ENCODE assay signal across 8 cellular contexts in the genomic region with DNA sequence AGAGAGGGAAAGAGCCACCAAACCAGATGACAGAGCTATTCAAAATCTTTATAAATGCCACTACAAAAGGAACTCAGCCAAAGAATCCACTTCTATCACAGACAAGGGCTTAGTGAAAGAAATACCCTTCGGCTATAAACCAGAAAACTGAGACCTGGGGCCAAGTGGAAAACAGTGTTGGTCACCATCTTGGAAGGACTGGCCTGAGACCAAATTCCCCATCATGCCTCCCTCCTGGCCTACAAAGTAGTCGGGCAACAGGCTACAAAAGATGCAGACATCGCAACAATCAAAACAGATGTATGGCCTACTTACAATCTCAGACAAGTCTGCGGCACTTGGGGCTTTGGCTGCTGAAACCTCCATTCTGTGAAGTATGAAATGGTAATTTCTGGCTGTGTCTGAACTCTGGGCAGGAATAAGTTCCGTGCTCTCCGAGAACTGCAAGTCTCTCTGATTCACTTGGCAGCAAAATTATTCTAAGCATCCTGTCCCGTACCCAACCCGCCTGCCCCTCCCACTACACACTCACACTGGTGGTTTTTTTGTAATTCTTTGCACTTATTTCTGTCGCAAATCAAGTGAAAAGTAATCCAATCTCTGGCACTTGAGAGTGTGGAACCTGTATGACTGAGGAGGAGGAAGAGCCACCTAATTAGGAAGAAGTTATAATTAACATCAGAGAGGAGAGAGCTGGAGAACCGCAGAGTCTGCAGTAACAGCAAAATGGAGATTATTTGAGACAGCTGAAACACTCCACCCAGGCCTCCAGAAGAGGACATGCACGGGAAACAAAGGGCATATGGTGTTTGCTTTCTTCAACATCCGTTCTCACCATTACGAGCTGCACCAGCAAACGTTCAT.
DNase-seq lines count a peak whose midpoint lies in the region; ATAC-seq and TF ChIP-seq lines count a peak whose summit lies in the region.

No MANE protein-coding gene starts in this region.

- H3K36me3 Mint-ChIP-seq in T-cell, result peaks cover 8% of the 10 kb centered on the region
- H3K36me3 Mint-ChIP-seq in Calu3 (ENCODE audit: insufficient read depth, unreplicated experiment), result peaks cover 4% of the 10 kb centered on the region

- H3K9me3 Mint-ChIP-seq in T-cell, result no peaks in the 10 kb centered on the region
- H3K9me3 Mint-ChIP-seq in Calu3 (ENCODE audit: low read depth, unreplicated experiment), result no peaks in the 10 kb centered on the region

- no peak for TF ChIP-seq CTCF in GM12875 (IDR thresholded peaks at IDR 0.05; ENCODE audit: borderline replicate concordance, insufficient read depth, low read depth, low read length)
- TF ChIP-seq CTCF in coronary artery (IDR thresholded peaks at IDR 0.05), result no peak
- no peak for TF ChIP-seq CTCF in Calu3 (IDR thresholded peaks at IDR 0.05; ENCODE audit: unreplicated experiment)

- DNase-seq in T-cell (peak in 33 of 34 experiments; percentile 11 to 61 (median 40)), coronary artery (ENCODE audit: low spot score) (no peak), occipital lobe (lab: John Stamatoyannopoulos, UW) (peak; percentile 6), Calu3 (no peak), GF-D8 (lab: John Stamatoyannopoulos, UW) (no peak)

- H3K4me3 ChIP-seq in GM12875 (ENCODE audit: low read depth, low read length), result peak overlapping the region; percentile 38
- H3K4me3 ChIP-seq in coronary artery, result peak overlapping the region; percentile 43

- CTCF ChIA-PET in T-cell (lab: Charles Lee) (interaction anchor here in 1 of 2 donors (0.7 to 1.4 kb wide), 4 partner anchors 11 to 268 kb away, joined by 3 to 5 read pairs (median 4); no protein-coding TSS in a partner anchor), Calu3 (lab: Charles Lee) (no interaction called here)

- H3K27ac ChIP-seq in coronary artery, result peak overlapping the region in 1 of 2 donors; percentile 70

- H3K4me1 Mint-ChIP-seq in T-cell, result peaks cover 56 to 72% (median 67%) of the 10 kb centered on the region in 3 donors
- peaks cover 20% of the 10 kb centered on the region for H3K4me1 Mint-ChIP-seq in Calu3 (ENCODE audit: low read depth, unreplicated experiment)

- peak overlapping the region; percentile 92 to 93 for H3K27ac Mint-ChIP-seq in T-cell
- H3K27ac Mint-ChIP-seq in Calu3 (ENCODE audit: unreplicated experiment), result no peak overlapping the region

- H3K4me3 Mint-ChIP-seq in T-cell, result peak overlapping the region; percentile 94 to 98 (median 94)
- H3K4me3 Mint-ChIP-seq in Calu3 (ENCODE audit: low read depth, unreplicated experiment), result no peak overlapping the region

- ATAC-seq in T-cell (replicated peaks in 1 of 4) (peak; percentile 79 to 85 (median 82)), GM19452 (IDR thresholded peaks at IDR 0.05; ENCODE audit: unreplicated experiment) (no peak), GM18909 (IDR thresholded peaks at IDR 0.05; ENCODE audit: poor library complexity, unreplicated experiment) (no peak)

- intact Hi-C loops in Calu3 (cut with micrococcal nuclease; ENCODE audit: unreplicated experiment), result no loop called here

- no TSS peak for BruUV-seq in Calu3 (replicated peaks; lab: Mats Ljungman, UMichigan)

- H3K27me3 Mint-ChIP-seq in T-cell, result no peaks in the 10 kb centered on the region
- no peaks in the 10 kb centered on the region for H3K27me3 Mint-ChIP-seq in Calu3 (ENCODE audit: unreplicated experiment)

- POLR2A ChIA-PET in T-cell (lab: Charles Lee), result interaction anchor here in 1 of 2 donors (2.6 kb wide), 1 partner anchor 53 kb away, joined by 7 read pairs; no protein-coding TSS in a partner anchor

Comparison
In these comparisons a context has a peak if more than half of its experiments do, and no peak if none do; other contexts are left out.
1. ATAC-seq: peak in T-cell (4 of 4); none in GM19452 (single experiment) and GM18909 (single experiment).
2. DNase-seq: peak in T-cell (33 of 34) and occipital lobe (single experiment); none in coronary artery (single experiment), Calu3 (single experiment) and GF-D8 (single experiment).